25 cellular contexts compared by ENCODE assay signal in the genomic region with DNA sequence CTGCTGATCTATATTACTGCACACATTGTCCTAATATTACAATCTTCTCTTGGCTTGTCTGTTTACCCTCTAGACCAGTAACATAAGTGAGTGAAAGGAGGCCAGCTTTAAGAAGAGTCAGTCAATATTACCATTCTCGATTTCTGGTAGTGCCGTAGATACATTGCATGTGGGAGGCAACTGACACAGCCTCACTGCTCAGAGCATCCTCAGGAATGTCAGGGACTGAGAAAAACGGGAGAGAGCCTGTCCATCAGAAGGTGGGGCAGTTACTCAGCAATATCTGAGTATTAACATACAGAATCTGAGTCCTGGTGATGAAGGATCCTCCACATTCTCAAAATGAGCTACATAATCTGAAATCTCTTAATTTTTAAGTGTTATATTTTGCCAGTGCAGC.
DNase-seq lines count a peak whose midpoint lies in the region; ATAC-seq and TF ChIP-seq lines count a peak whose summit lies in the region.
"Had no signal": no experiment of that assay in that cellular context is flagged by ENCODE, and none has a peak within 500 bp of the region (broad histone marks: within the 10 kb centered on the region; RNA-seq: fewer than 3 reads in every experiment).

No MANE protein-coding gene starts in this region.

- H3K4me1 Mint-ChIP-seq in brain = peaks cover 32% of the 10 kb centered on the region
- H3K4me1 Mint-ChIP-seq in neural crest cell = peaks cover 4% of the 10 kb centered on the region

- peak overlapping the region; percentile 47 to 58 for H3K27ac ChIP-seq in tibial artery
- H3K27ac ChIP-seq: left ventricle myocardium inferior, sigmoid colon, upper lobe of right lung had no signal

- H3K4me3 ChIP-seq in tibial artery = no peak overlapping the region
- H3K4me3 ChIP-seq: left ventricle myocardium inferior, sigmoid colon, upper lobe of right lung had no signal

- TF ChIP-seq CTCF in brain (conservative IDR thresholded peaks at IDR 0.05) (no peak), neural crest cell (conservative IDR thresholded peaks at IDR 0.05) (no peak), tibial artery (IDR thresholded peaks at IDR 0.05) (no peak)

- no peaks in the 10 kb centered on the region for H3K36me3 ChIP-seq in tibial artery
- H3K36me3 ChIP-seq: left ventricle myocardium inferior, sigmoid colon, upper lobe of right lung had no signal

- H3K4me3 Mint-ChIP-seq in brain (peak overlapping the region in 1 of 5 experiments; percentile 25), neural crest cell (no peak overlapping the region)
- H3K4me3 Mint-ChIP-seq: activated naive CD4-positive, alpha-beta T cell treated with anti-CD3 and anti-CD28 coated beads, Interleukin-2, amount 50 U/mL, for 24 hours; H9 had no signal

- H3K27me3 Mint-ChIP-seq in brain (no peaks in the 10 kb centered on the region), neural crest cell (ENCODE audit: low read depth) (no peaks in the 10 kb centered on the region)
- H3K27me3 Mint-ChIP-seq: activated naive CD4-positive, alpha-beta T cell treated with anti-CD3 and anti-CD28 coated beads, Interleukin-2, amount 50 U/mL, for 24 hours had no signal

- H3K27me3 ChIP-seq in tibial artery = no peaks in the 10 kb centered on the region
- H3K27me3 ChIP-seq: sigmoid colon, upper lobe of right lung had no signal

- H3K36me3 Mint-ChIP-seq in brain (no peaks in the 10 kb centered on the region), neural crest cell (ENCODE audit: low read depth) (no peaks in the 10 kb centered on the region)

- H3K9me3 ChIP-seq in tibial artery = no peaks in the 10 kb centered on the region
- H3K9me3 ChIP-seq: left ventricle myocardium inferior, sigmoid colon, upper lobe of right lung had no signal

- H3K27ac Mint-ChIP-seq in brain = peak overlapping the region in 3 of 5 experiments; percentile 17 to 89 (median 70)
- H3K27ac Mint-ChIP-seq in neural crest cell (ENCODE audit: unreplicated experiment) = peak overlapping the region; percentile 63
- H3K27ac Mint-ChIP-seq: activated naive CD4-positive, alpha-beta T cell treated with anti-CD3 and anti-CD28 coated beads, Interleukin-2, amount 50 U/mL, for 24 hours; activated T-helper 2 cell treated with anti-CD3 and anti-CD28 coated beads, Interferon-gamma antibody, Interleukin-2, Interleukin-4, amounts not matched to agents 10 μg/mL and 5 μg/mL and 100 μg/mL, durations not matched to agents 14 hours and 24 hours and 36 hours had no signal

- H3K9me3 Mint-ChIP-seq in brain (peaks cover 0 to under 1% (median 0%) of the 10 kb centered on the region in 5 experiments), neural crest cell (no peaks in the 10 kb centered on the region)
- H3K9me3 Mint-ChIP-seq: activated naive CD4-positive, alpha-beta T cell treated with anti-CD3 and anti-CD28 coated beads, Interleukin-2, amount 50 U/mL, for 24 hours; activated T-helper 2 cell treated with anti-CD3 and anti-CD28 coated beads, Interferon-gamma antibody, Interleukin-2, Interleukin-4, amounts not matched to agents 10 μg/mL and 5 μg/mL and 100 μg/mL, durations not matched to agents 14 hours and 24 hours and 36 hours; H9 had no signal

- intact Hi-C loops in tibial artery (cut with DNase I; ENCODE audit: low total_unique reads) = no loop called here

- H3K4me1 ChIP-seq in tibial artery = peaks cover 0 to 58% (median 19%) of the 10 kb centered on the region in 4 donors
- H3K4me1 ChIP-seq: sigmoid colon, upper lobe of right lung had no signal

- ATAC-seq in GM21619 (IDR thresholded peaks at IDR 0.05; ENCODE audit: unreplicated experiment) = no peak
- ATAC-seq: upper lobe of right lung had no signal

- DNase-seq in M059J (ENCODE audit: low read depth) = peak; percentile 11
- no peak for DNase-seq in neural crest cell (ENCODE audit: low read depth, low spot score)
- no peak for DNase-seq in tibial artery
- DNase-seq in NCI-H82 (lab: John Stamatoyannopoulos, UW) = no peak
- no peak for DNase-seq in NCI-H524 (lab: John Stamatoyannopoulos, UW)
- no peak for DNase-seq in NCI-H2227 (lab: John Stamatoyannopoulos, UW; ENCODE audit: unreplicated experiment)
- DNase-seq: activated CD4-positive, alpha-beta T cell treated with anti-CD3 and anti-CD28 coated beads for 48 hours; C1 segment of cervical spinal cord; caudate nucleus; cortex of kidney; DND-41; effector memory CD4-positive, alpha-beta T cell; glutamatergic neuron; H9; left ventricle myocardium inferior; NCI-H1436 treated with DMSO at 0.1 percent for 48 hours; NCI-H446 treated with DMSO at 0.1 percent for 48 hours; sigmoid colon; stimulated activated CD4-positive, alpha-beta T cell treated with anti-CD3 and anti-CD28 coated beads, Interleukin-15, amount 100 ng/mL, for 24 hours; stimulated activated CD4-positive, alpha-beta T cell treated with anti-CD3 and anti-CD28 coated beads, Interleukin-4, amount 100 ng/mL, for 4 hours; upper lobe of right lung had no signal
